ENCODE assay signal across 22 cellular contexts in the genomic region with DNA sequence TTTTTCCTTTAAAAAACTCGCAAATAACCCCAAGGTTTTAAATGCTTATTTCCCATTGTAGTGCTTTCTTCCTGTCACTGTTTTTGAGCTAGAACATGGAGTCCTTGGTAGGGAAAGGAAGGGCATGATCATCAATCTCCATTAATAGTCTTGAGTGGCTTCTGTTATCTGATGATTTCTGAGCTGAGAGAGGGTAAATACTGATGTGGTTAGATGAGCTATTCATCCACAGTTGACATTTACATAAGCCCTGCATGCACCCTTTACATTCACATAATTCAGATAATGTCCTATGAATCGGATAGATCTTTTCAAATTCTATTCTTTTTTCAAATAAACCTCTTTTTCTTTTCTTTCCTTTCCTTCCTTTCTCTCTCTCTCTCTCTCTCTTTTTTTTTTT.
"Had no signal": no experiment of that assay in that cellular context is flagged by ENCODE, and none has a peak within 500 bp of the region (broad histone marks: within the 10 kb centered on the region; RNA-seq: fewer than 3 reads in every experiment).

No MANE protein-coding gene starts in this region.

- H3K4me3 ChIP-seq: lung, sigmoid colon, smooth muscle cell, testis, uterus had no signal

- H3K4me1 ChIP-seq: sigmoid colon, testis, uterus had no signal

- H3K9me3 ChIP-seq: sigmoid colon, testis, uterus had no signal

- ATAC-seq: esophagus mucosa; left lobe of liver; naive thymus-derived CD4-positive, alpha-beta T cell; stimulated activated naive B cell treated with anti-CD40 and anti-IgM and Interleukin-4, amounts not matched to agents 10 μg/mL and 1 μg/mL and 100 μg/mL, for 72 hours had no signal

- H3K27me3 ChIP-seq: sigmoid colon, testis, uterus had no signal

- FAIRE-seq: colon had no signal

- DNase-seq: activated CD4-positive, alpha-beta T cell treated with anti-CD3 and anti-CD28 coated beads for 1 hour; activated CD4-positive, alpha-beta T cell treated with anti-CD3 and anti-CD28 coated beads, Interleukin-2, amount 50 U/mL, for 1 hour; activated gamma-delta T cell treated with Interleukin-2 at 50 U/mL for 16 hours; activated T-cell treated with anti-CD3 and anti-CD28 coated beads, Interleukin-2, amount 50 U/mL, for 1 hour; aorta; caudate nucleus; effector memory CD4-positive, alpha-beta T cell; foreskin melanocyte; naive thymus-derived CD4-positive, alpha-beta T cell; retina; sigmoid colon; stimulated activated CD4-positive, alpha-beta T cell treated with anti-CD3 and anti-CD28 coated beads, Interleukin-2, amount 100 ng/mL, for 48 hours; stimulated activated CD8-positive, alpha-beta memory T cell treated with anti-CD3 and anti-CD28 coated beads, Interleukin-4, amount 100 ng/mL, for 48 hours; stimulated activated naive B cell treated with anti-CD40 and anti-IgM and Interleukin-4, amounts not matched to agents 10 μg/mL and 1 μg/mL and 100 μg/mL, for 72 hours; testis; trophoblast cell; uterus had no signal

- H3K27ac ChIP-seq: sigmoid colon, testis, uterus had no signal

- H3K4me2 ChIP-seq: smooth muscle cell had no signal

- H3K36me3 ChIP-seq: uterus had no signal
